ENCODE assay signal across 18 cellular contexts in the genomic region with DNA sequence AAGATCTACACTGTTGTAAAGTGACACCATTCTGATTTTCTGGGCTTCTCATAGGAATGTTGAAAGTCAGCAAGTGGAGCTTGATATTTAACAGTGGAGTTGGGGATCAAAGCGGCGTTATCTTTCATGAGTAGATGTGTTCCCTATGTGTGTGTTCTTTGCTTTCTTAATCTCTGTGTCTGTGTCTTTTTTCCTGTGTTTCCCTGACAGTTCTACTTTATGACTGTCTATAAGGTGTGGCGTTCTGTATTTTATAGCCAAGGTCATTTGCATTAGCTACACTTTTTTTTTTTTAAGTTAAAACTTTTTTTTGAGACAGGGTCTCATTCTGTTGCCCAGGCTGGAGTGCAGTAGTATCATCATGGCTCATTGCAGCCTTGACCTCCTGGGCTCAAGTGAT. TPM values are rescaled to one million over a fixed set of nuclear protein-coding genes. Genes with fewer than 3 reads are reported as not detected.
A peak's percentile ranks its signal among the peaks of the same experiment; 100 is the strongest.
DNase-seq lines count a peak whose midpoint lies in the region; ATAC-seq and TF ChIP-seq lines count a peak whose summit lies in the region.
"Had no signal": no experiment of that assay in that cellular context is flagged by ENCODE, and none has a peak within 500 bp of the region (broad histone marks: within the 10 kb centered on the region; RNA-seq: fewer than 3 reads in every experiment).

No MANE protein-coding gene starts in this region.

- TF ChIP-seq CTCF in breast epithelium (IDR thresholded peaks at IDR 0.05) (no peak), MCF 10A (IDR thresholded peaks at IDR 0.05; ENCODE audit: unreplicated experiment) (no peak), coronary artery (IDR thresholded peaks at IDR 0.05) (no peak), nephron progenitor cell (IDR thresholded peaks at IDR 0.05) (no peak), transverse colon (IDR thresholded peaks at IDR 0.05) (no peak)

- no peaks in the 10 kb centered on the region for H3K36me3 ChIP-seq in breast epithelium
- no peaks in the 10 kb centered on the region for H3K36me3 ChIP-seq in transverse colon
- H3K36me3 ChIP-seq: right lobe of liver had no signal

- H3K27me3 ChIP-seq in breast epithelium (no peaks in the 10 kb centered on the region), transverse colon (no peaks in the 10 kb centered on the region)
- H3K27me3 ChIP-seq: right lobe of liver had no signal

- BruUV-seq in MCF 10A (replicated peaks; lab: Mats Ljungman, UMichigan), result no TSS peak

- H3K36me3 Mint-ChIP-seq in MCF 10A (ENCODE audit: insufficient read depth, unreplicated experiment) (no peaks in the 10 kb centered on the region), nephron progenitor cell (ENCODE audit: low read depth) (peaks cover 24% of the 10 kb centered on the region)

- H3K4me3 ChIP-seq in breast epithelium (no peak overlapping the region), coronary artery (peak overlapping the region; percentile 36), transverse colon (no peak overlapping the region)
- H3K4me3 ChIP-seq: GM23248, right lobe of liver had no signal

- TF ChIP-seq EP300 in transverse colon (IDR thresholded peaks at IDR 0.05; ENCODE audit: low read depth), result no peak

- in situ Hi-C loops in transverse colon (cut with MboI; ENCODE audit: low pct_ligation_motif_present in 1 of 4, low pct_unique_long_range_greater_than_20kb in 1 of 4, low sequenced_read_pairs in 3 of 4), result no loop called here

- TF ChIP-seq POLR2A in breast epithelium (IDR thresholded peaks at IDR 0.05), result no peak
- no peak for TF ChIP-seq POLR2A in transverse colon (IDR thresholded peaks at IDR 0.05)

- 53 to 68% methylated on average over 3 of the region's 3 CpGs for WGBS in transverse colon (ENCODE audit: low coverage in 1 of 2), 2 donors

- H3K9me3 Mint-ChIP-seq in MCF 10A (ENCODE audit: unreplicated experiment), result no peaks in the 10 kb centered on the region
- no peaks in the 10 kb centered on the region for H3K9me3 Mint-ChIP-seq in nephron progenitor cell

- H3K4me3 Mint-ChIP-seq in MCF 10A (ENCODE audit: unreplicated experiment), result no peak overlapping the region
- H3K4me3 Mint-ChIP-seq in nephron progenitor cell, result no peak overlapping the region

- no peak for ATAC-seq in GM21528 (IDR thresholded peaks at IDR 0.05; ENCODE audit: low FRiP score, unreplicated experiment)
- ATAC-seq: activated CD4-positive, CD25-positive, alpha-beta regulatory T cell treated with anti-CD3 and anti-CD28 coated beads, Interleukin-2, amount 50 U/mL, for 24 hours; right lobe of liver had no signal

- H3K9me3 ChIP-seq in breast epithelium (no peaks in the 10 kb centered on the region), transverse colon (no peaks in the 10 kb centered on the region)
- H3K9me3 ChIP-seq: right lobe of liver had no signal

- intact Hi-C loops in breast epithelium (cut with DNase I; ENCODE audit: low total_unique reads), result no loop called here
- intact Hi-C loops in MCF 10A (cut with micrococcal nuclease), result no loop called here
- intact Hi-C loops in transverse colon (cut with DNase I; ENCODE audit: low total_unique reads), result no loop called here

- peak overlapping the region; percentile 82 to 83 for H3K27ac ChIP-seq in breast epithelium
- H3K27ac ChIP-seq in coronary artery, result peak overlapping the region; percentile 83 to 93
- H3K27ac ChIP-seq in transverse colon, result peak overlapping the region; percentile 45 to 61 (median 54)
- H3K27ac ChIP-seq: C4-2B, epithelial cell of prostate, GM23248, right lobe of liver had no signal

- POLR2A ChIA-PET in MCF 10A (lab: Yijun Ruan, JAX), result interaction anchor here (0.9 kb wide), 1 partner anchor 46 kb away, joined by 3 read pairs; no protein-coding TSS in a partner anchor

- H3K4me1 Mint-ChIP-seq in MCF 10A (ENCODE audit: insufficient read depth, unreplicated experiment) (peaks cover 25% of the 10 kb centered on the region), nephron progenitor cell (peaks cover 28% of the 10 kb centered on the region)

- DNase-seq in breast epithelium (ENCODE audit: low spot score in 2 of 2) (no peak), MCF 10A (ENCODE audit: unreplicated experiment) (no peak), coronary artery (ENCODE audit: low spot score) (no peak), nephron progenitor cell (no peak), transverse colon (no peak), NCI-H2029 (lab: John Stamatoyannopoulos, UW) (no peak), DMS 273 (lab: John Stamatoyannopoulos, UW; ENCODE audit: unreplicated experiment) (no peak)
- DNase-seq: cortex of kidney; GM23248; mesenchymal stem cell; NCI-H1930; right lobe of liver; SIG-M5; stimulated activated CD4-positive, alpha-beta T cell treated with anti-CD3 and anti-CD28 coated beads, Interleukin-4, amount 100 ng/mL, for 1 hour had no signal

- CTCF ChIA-PET in MCF 10A (lab: Yijun Ruan, JAX), result interaction anchor here (0.6 to 1.6 kb wide), 2 partner anchors 23 to 360 kb away, joined by 3 to 4 read pairs; no protein-coding TSS in a partner anchor

- H3K4me1 ChIP-seq in breast epithelium, result peaks cover 0 to 21% of the 10 kb centered on the region in 2 donors
- H3K4me1 ChIP-seq in transverse colon, result peaks cover 19 to 49% (median 31%) of the 10 kb centered on the region in 4 donors
- H3K4me1 ChIP-seq: right lobe of liver had no signal

- H3K27me3 Mint-ChIP-seq in MCF 10A (ENCODE audit: insufficient read depth, unreplicated experiment) (no peaks in the 10 kb centered on the region), nephron progenitor cell (ENCODE audit: low read depth, poor library complexity) (no peaks in the 10 kb centered on the region)

- H3K27ac Mint-ChIP-seq in MCF 10A (ENCODE audit: low read depth, unreplicated experiment), result no peak overlapping the region
- peak overlapping the region; percentile 21 for H3K27ac Mint-ChIP-seq in nephron progenitor cell

RNA-seq across cellular contexts. Expression of gene SYNE2, which starts 24.8 kb away (rescaled TPM):
- 100 to 1,000 TPM in 2 of 3 donors, 10 to 100 TPM in 1; 81.4 to 308 (median 303) TPM for total RNA-seq in breast epithelium
- 51.2 and 67.4 TPM in 2 replicates for total RNA-seq in MCF 10A (2022)
- total RNA-seq in transverse colon, result 100 to 1,000 TPM; 242 to 491 (median 304) TPM
